In genomic region chr1:23790696-23791433, GRCh38 we compare ENCODE assay signal across 8 cellular contexts. TPM values are rescaled to one million over a fixed set of nuclear protein-coding genes. Genes with fewer than 3 reads are reported as not detected.
DNase-seq lines count a peak whose midpoint lies in the region; ATAC-seq lines count a peak whose summit lies in the region.

TSS of gene LYPLA2 (plus strand) at chr1:23791145. CDS start at chr1:23792683, 1,538 bp downstream.

- peak; percentile 82 to 92 (median 85) for DNase-seq in CD4-positive, CD25-positive, alpha-beta regulatory T cell
- peak; percentile 61 for DNase-seq in HS-5 (ENCODE audit: low read depth)
- DNase-seq in NT2/D1 (ENCODE audit: low read depth, low spot score): no peak
- DNase-seq in activated CD8-positive, alpha-beta memory T cell treated with anti-CD3 and anti-CD28 coated beads, Interleukin-2, amount 50 U/mL, for 24 hours (ENCODE audit: extremely low read depth): peak; percentile 74
- DNase-seq in stimulated activated CD8-positive, alpha-beta memory T cell treated with anti-CD3 and anti-CD28 coated beads, Interleukin-15, amount 100 ng/mL, for 24 hours (ENCODE audit: low read depth): peak; percentile 71

- H3K27ac Mint-ChIP-seq in CD4-positive, CD25-positive, alpha-beta regulatory T cell: peak within 1 kb of the TSS; percentile 86 to 98 (median 96)

- H3K4me3 Mint-ChIP-seq in CD4-positive, CD25-positive, alpha-beta regulatory T cell: peak within 1 kb of the TSS; percentile 92 to 99 (median 98)

- peaks cover 23% of the 10 kb centered on the region for H3K4me1 ChIP-seq in CD4-positive, CD25-positive, alpha-beta regulatory T cell (ENCODE audit: control insufficient read depth, insufficient read depth, low read length, poor library complexity, severe bottlenecking)
- H3K4me1 ChIP-seq in NT2/D1 (ENCODE audit: insufficient read depth, insufficient read length) (peaks cover 2% of the 10 kb centered on the region), mesodermal cell (ENCODE audit: control insufficient read depth, insufficient read depth, low read length, poor library complexity, severe bottlenecking) (peaks cover 22% of the 10 kb centered on the region)

- H3K4me1 Mint-ChIP-seq in CD4-positive, CD25-positive, alpha-beta regulatory T cell: peaks cover 0 to 32% (median 13%) of the 10 kb centered on the region in 4 donors

- peak within 1 kb of the TSS; percentile 86 for H3K27ac ChIP-seq in CD4-positive, CD25-positive, alpha-beta regulatory T cell (ENCODE audit: insufficient read depth, low read length, poor library complexity, severe bottlenecking)
- H3K27ac ChIP-seq in mesodermal cell (ENCODE audit: low read depth, low read length, severe bottlenecking): peak within 1 kb of the TSS; percentile 90

- 2 to 3% methylated on average over 28 to 40 of the region's 45 CpGs for WGBS in mesodermal cell (ENCODE audit: insufficient coverage in 2 of 2), 2 experiments

- peak within 1 kb of the TSS; percentile 84 for H3K9ac ChIP-seq in NT2/D1 (ENCODE audit: insufficient read length, low read depth)

- in situ Hi-C loops in endometrial microvascular endothelial cells (cut with HindIII; ENCODE audit: inconsistent ontology term, low pct_unique_long_range_greater_than_20kb, low sequenced_read_pairs): no loop called here

- no peaks in the 10 kb centered on the region for H3K9me3 ChIP-seq in CD4-positive, CD25-positive, alpha-beta regulatory T cell (ENCODE audit: control insufficient read depth in 2 of 2, low read length in 2 of 2)
- no peaks in the 10 kb centered on the region for H3K9me3 ChIP-seq in NT2/D1 (ENCODE audit: insufficient read depth, low read length)
- no peaks in the 10 kb centered on the region for H3K9me3 ChIP-seq in mesodermal cell (ENCODE audit: control insufficient read depth, low read length)

- H3K27me3 Mint-ChIP-seq in CD4-positive, CD25-positive, alpha-beta regulatory T cell: no peaks in the 10 kb centered on the region

- H3K9me3 Mint-ChIP-seq in CD4-positive, CD25-positive, alpha-beta regulatory T cell: no peaks in the 10 kb centered on the region

- ATAC-seq in CD4-positive, CD25-positive, alpha-beta regulatory T cell (ENCODE audit: low read depth in 2 of 2): peak; percentile 91 to 92
- ATAC-seq in GM19395 (IDR thresholded peaks at IDR 0.05; ENCODE audit: unreplicated experiment): peak; percentile 85

- H3K4me3 ChIP-seq in CD4-positive, CD25-positive, alpha-beta regulatory T cell (ENCODE audit: low read depth, low read length): peak within 1 kb of the TSS; percentile 97
- H3K4me3 ChIP-seq in NT2/D1 (ENCODE audit: insufficient read length, low read depth) (peak within 1 kb of the TSS; percentile 83), mesodermal cell (ENCODE audit: extremely low read depth, insufficient read depth, low read length, poor library complexity, severe bottlenecking) (peak within 1 kb of the TSS; percentile 94)

- H3K36me3 ChIP-seq in CD4-positive, CD25-positive, alpha-beta regulatory T cell (ENCODE audit: control insufficient read depth, insufficient read depth, low read length): peaks cover 24% of the 10 kb centered on the region
- H3K36me3 ChIP-seq in NT2/D1 (ENCODE audit: insufficient read depth, insufficient read length, low read length): peaks cover 53% of the 10 kb centered on the region
- peaks cover 51% of the 10 kb centered on the region for H3K36me3 ChIP-seq in mesodermal cell (ENCODE audit: control insufficient read depth, insufficient read depth, low read length)

- no peaks in the 10 kb centered on the region for H3K27me3 ChIP-seq in CD4-positive, CD25-positive, alpha-beta regulatory T cell (ENCODE audit: control insufficient read depth, insufficient read depth, low read length)
- H3K27me3 ChIP-seq in NT2/D1 (ENCODE audit: insufficient read depth, insufficient read length): no peaks in the 10 kb centered on the region

- peaks cover 26% of the 10 kb centered on the region for H3K36me3 Mint-ChIP-seq in CD4-positive, CD25-positive, alpha-beta regulatory T cell

RNA-seq across cellular contexts. Expression of gene LYPLA2, which starts in this region (rescaled TPM):
- total RNA-seq in CD4-positive, CD25-positive, alpha-beta regulatory T cell: 50.4 TPM
- 100 to 1,000 TPM in 2 of 4 donors, 10 to 100 TPM in 2; 84.4 to 111 (median 100) TPM for polyA plus RNA-seq in CD4-positive, CD25-positive, alpha-beta regulatory T cell
- total RNA-seq in endometrial microvascular endothelial cells (ENCODE audit: inconsistent ontology term): 167 TPM
- 90.1 TPM for polyA plus RNA-seq in mesodermal cell (2013, experiment 1 of 2)
- polyA plus RNA-seq in mesodermal cell (2013, experiment 2 of 2): 60.3 TPM
